Comparison of ENCODE assay signal across 1 cellular context in the genomic region with DNA sequence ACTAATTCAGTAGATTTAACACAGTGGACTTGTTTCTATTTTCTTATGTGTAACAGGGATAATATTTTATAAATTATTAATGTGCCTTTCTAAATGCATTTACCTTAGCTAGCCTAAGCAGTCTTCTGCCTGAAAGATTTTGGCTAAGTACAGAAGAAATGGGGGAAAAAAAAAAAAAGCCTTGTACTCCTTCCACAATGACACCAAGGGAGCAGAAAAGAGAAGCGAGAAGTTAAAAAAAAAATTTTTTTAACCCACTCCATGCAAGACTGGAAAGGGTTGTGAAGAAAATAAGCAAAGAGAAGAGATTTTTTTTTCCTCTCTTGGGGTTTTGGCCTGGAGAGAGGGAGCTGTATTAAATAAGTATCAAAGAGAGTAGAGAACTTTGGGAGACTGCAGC.
TF ChIP-seq lines count a peak whose summit lies in the region.

No MANE protein-coding gene starts in this region.

TF ChIP-seq in HepG2, 621 proteins besides CTCF, POLR2A, EP300 and RAD21 (continued from another document):
- TF ChIP-seq ZFP36 (IDR thresholded peaks at IDR 0.05; ENCODE audit: borderline replicate concordance, low read depth, low read length, partially characterized antibody) (no peak), SOX5 (CRISPR knock-in tag; IDR thresholded peaks at IDR 0.05; ENCODE audit: borderline replicate concordance) (no peak), HNF4G (IDR thresholded peaks at IDR 0.05; ENCODE audit: borderline replicate concordance, low read depth, low read length) (no peak), HNF4G (CRISPR knock-in tag; IDR thresholded peaks at IDR 0.05; ENCODE audit: borderline replicate concordance, low read depth) (no peak), ZNF580 (CRISPR knock-in tag; IDR thresholded peaks at IDR 0.05; ENCODE audit: borderline replicate concordance, low read depth) (no peak), NFATC3 (CRISPR knock-in tag; IDR thresholded peaks at IDR 0.05) (no peak), DMAP1 (CRISPR knock-in tag; IDR thresholded peaks at IDR 0.05) (no peak), ATAD3A (CRISPR knock-in tag; IDR thresholded peaks at IDR 0.05) (no peak), RBAK (CRISPR knock-in tag; IDR thresholded peaks at IDR 0.05) (no peak), POGZ (CRISPR knock-in tag; IDR thresholded peaks at IDR 0.05) (no peak)
- TF ChIP-seq, protein P1, sequence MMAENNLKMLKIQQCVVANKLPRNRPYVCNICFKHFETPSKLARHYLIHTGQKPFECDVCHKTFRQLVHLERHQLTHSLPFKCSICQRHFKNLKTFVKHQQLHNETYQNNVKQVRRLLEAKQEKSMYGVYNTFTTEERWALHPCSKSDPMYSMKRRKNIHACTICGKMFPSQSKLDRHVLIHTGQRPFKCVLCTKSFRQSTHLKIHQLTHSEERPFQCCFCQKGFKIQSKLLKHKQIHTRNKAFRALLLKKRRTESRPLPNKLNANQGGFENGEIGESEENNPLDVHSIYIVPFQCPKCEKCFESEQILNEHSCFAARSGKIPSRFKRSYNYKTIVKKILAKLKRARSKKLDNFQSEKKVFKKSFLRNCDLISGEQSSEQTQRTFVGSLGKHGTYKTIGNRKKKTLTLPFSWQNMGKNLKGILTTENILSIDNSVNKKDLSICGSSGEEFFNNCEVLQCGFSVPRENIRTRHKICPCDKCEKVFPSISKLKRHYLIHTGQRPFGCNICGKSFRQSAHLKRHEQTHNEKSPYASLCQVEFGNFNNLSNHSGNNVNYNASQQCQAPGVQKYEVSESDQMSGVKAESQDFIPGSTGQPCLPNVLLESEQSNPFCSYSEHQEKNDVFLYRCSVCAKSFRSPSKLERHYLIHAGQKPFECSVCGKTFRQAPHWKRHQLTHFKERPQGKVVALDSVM (CRISPR knock-in tag; IDR thresholded peaks at IDR 0.05): no peak
